ENCODE assay signal across 27 cellular contexts in the genomic region with DNA sequence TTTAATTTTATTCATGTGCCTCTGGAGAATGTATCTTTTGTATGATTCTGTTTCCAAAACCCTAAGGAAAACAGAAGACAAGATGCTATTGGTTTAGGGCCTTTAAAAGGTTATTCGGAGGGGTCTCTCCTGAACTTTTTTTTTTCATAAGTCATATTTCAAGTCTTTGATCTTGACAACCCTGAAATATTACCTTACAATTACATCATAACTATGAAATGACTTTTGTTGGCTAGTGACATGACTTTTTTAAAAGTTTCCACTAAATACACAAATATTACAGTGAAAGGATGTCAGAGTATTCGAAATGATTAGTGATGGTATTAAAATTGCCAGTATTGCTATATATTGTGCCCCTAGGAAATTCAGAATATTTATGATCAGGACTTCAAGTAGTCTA.
"Had no signal": no experiment of that assay in that cellular context is flagged by ENCODE, and none has a peak within 500 bp of the region (broad histone marks: within the 10 kb centered on the region; RNA-seq: fewer than 3 reads in every experiment).

No MANE protein-coding gene starts in this region.

- H3K79me2 ChIP-seq: parathyroid adenoma had no signal

- H3K9ac ChIP-seq: parathyroid adenoma had no signal

- H2AFZ ChIP-seq: parathyroid adenoma had no signal

- H3K4me1 Mint-ChIP-seq: natural killer cell had no signal

- H3K36me3 ChIP-seq: colonic mucosa, gastrocnemius medialis, lower lobe of right lung, neutrophil, prostate gland, right atrium auricular region, thyroid gland, upper lobe of left lung had no signal

- H3K27ac ChIP-seq: colonic mucosa, epithelial cell of prostate, gastrocnemius medialis, lower lobe of right lung, neutrophil, parathyroid adenoma, prostate gland, right atrium auricular region, thyroid gland, upper lobe of left lung had no signal

- H3K4me1 ChIP-seq: gastrocnemius medialis, lower lobe of right lung, parathyroid adenoma, prostate gland, thyroid gland, upper lobe of left lung had no signal

- H3K27me3 Mint-ChIP-seq: dendritic cell treated with granulocyte-macrophage colony-stimulating factor and Interleukin-4, amounts not matched to agents 40 ng/mL and 50 ng/mL, for 4 days had no signal

- DNase-seq: colonic mucosa; effector CD8-positive, alpha-beta T cell; foreskin fibroblast; gastrocnemius medialis; head of caudate nucleus; left ventricle myocardium superior; lower lobe of right lung; natural killer cell; stimulated activated CD4-positive, alpha-beta T cell treated with anti-CD3 and anti-CD28 coated beads, Interleukin-12 subunit alpha, Interleukin-12 subunit beta, amount 100 ng/mL, for 4 hours; stimulated activated CD4-positive, alpha-beta T cell treated with anti-CD3 and anti-CD28 coated beads, Interleukin-1b, Interleukin-23, amount 100 ng/mL, for 48 hours; stimulated activated CD4-positive, alpha-beta T cell treated with anti-CD3 and anti-CD28 coated beads, Interleukin-4, amount 100 ng/mL, for 1 hour; stimulated activated CD8-positive, alpha-beta memory T cell treated with anti-CD3 and anti-CD28 coated beads, Interleukin-4, amount 100 ng/mL, for 48 hours; stimulated activated naive CD4-positive, alpha-beta T cell; stimulated activated naive CD8-positive, alpha-beta T cell treated with anti-CD3 and anti-CD28 coated beads, Interleukin-15, amount 100 ng/mL, for 72 hours; thyroid gland; upper lobe of left lung had no signal

- H3K36me3 Mint-ChIP-seq: natural killer cell had no signal

- H3K4me3 Mint-ChIP-seq: dendritic cell treated with granulocyte-macrophage colony-stimulating factor and Interleukin-4, amounts not matched to agents 40 ng/mL and 50 ng/mL, for 4 days; endodermal cell; natural killer cell; neural crest cell; stimulated activated naive CD8-positive, alpha-beta T cell treated with anti-CD3 and anti-CD28 coated beads, Interleukin-15, amount 100 ng/mL, for 72 hours had no signal

- H3K9me3 ChIP-seq: colonic mucosa, gastrocnemius medialis, lower lobe of right lung, neutrophil, prostate gland, right atrium auricular region, thyroid gland, upper lobe of left lung had no signal

- H3K9me3 Mint-ChIP-seq: dendritic cell treated with granulocyte-macrophage colony-stimulating factor and Interleukin-4, amounts not matched to agents 40 ng/mL and 50 ng/mL, for 4 days; endodermal cell; natural killer cell; neural crest cell; stimulated activated naive CD8-positive, alpha-beta T cell treated with anti-CD3 and anti-CD28 coated beads, Interleukin-15, amount 100 ng/mL, for 72 hours had no signal

- ATAC-seq: esophagus mucosa; gastrocnemius medialis; left ventricle myocardium superior; lower lobe of right lung; natural killer cell; sciatic nerve; stimulated activated naive CD8-positive, alpha-beta T cell treated with anti-CD3 and anti-CD28 coated beads, Interleukin-15, amount 100 ng/mL, for 72 hours had no signal

- H3K4me3 ChIP-seq: colonic mucosa, gastrocnemius medialis, lower lobe of right lung, prostate gland, right atrium auricular region, smooth muscle cell, thyroid gland, upper lobe of left lung had no signal

- H3K27me3 ChIP-seq: colonic mucosa, gastrocnemius medialis, neutrophil, right atrium auricular region, thyroid gland, upper lobe of left lung had no signal

- H3K27ac Mint-ChIP-seq: dendritic cell treated with granulocyte-macrophage colony-stimulating factor and Interleukin-4, amounts not matched to agents 40 ng/mL and 50 ng/mL, for 4 days; endodermal cell; natural killer cell; stimulated activated naive CD8-positive, alpha-beta T cell treated with anti-CD3 and anti-CD28 coated beads, Interleukin-15, amount 100 ng/mL, for 72 hours had no signal

- H3K4me2 ChIP-seq: smooth muscle cell had no signal
